9 cellular contexts compared by ENCODE assay signal in the genomic region with DNA sequence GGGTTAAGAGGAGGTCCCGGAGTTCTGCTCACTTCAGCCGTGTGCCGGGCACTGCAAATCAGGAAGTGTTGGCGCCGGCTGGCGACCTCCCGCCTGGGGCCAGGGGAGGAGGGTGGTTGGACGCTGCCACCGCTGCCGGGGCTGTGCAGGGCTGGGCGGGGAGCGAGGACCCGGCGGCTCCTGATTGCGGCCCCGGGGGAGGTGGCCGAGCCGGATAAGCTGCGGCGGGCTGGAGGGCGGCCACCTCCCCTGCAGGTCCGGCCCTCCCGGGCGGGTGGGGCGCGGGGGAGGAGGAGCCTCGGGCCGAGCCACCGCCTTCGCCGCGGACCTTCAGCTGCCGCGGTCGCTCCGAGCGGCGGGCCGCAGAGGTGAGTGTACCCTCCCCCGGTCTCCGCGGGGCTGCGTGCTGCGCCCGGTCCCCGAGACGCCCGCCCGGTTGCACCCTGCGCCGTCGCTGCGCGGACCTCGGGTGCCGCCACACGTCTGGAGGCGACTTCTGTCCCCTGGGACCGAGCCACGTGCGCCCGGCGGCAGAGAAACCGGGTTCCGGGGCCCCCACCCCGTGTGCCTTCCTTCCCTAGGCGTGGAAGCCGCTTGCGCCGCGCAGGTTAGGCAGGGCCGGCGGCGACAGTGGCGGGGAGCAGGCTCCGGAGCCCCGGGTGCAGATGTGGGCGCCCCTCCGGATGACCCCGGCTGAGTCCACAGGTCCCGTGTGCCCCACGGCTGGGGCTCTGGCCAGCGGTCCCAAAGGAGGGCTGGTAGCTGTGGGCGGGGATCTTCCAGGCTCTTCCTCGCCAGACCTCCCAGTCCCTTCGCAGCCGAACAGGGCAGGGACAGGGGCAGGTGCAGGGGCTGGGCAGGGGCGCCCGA. TPM values are rescaled to one million over a fixed set of nuclear protein-coding genes. Genes with fewer than 3 reads are reported as not detected.
DNase-seq lines count a peak whose midpoint lies in the region; ATAC-seq, FAIRE-seq and TF ChIP-seq lines count a peak whose summit lies in the region.
"Had no signal": no experiment of that assay in that cellular context is flagged by ENCODE, and none has a peak within 500 bp of the region (broad histone marks: within the 10 kb centered on the region; RNA-seq: fewer than 3 reads in every experiment).

A gene with protein sequence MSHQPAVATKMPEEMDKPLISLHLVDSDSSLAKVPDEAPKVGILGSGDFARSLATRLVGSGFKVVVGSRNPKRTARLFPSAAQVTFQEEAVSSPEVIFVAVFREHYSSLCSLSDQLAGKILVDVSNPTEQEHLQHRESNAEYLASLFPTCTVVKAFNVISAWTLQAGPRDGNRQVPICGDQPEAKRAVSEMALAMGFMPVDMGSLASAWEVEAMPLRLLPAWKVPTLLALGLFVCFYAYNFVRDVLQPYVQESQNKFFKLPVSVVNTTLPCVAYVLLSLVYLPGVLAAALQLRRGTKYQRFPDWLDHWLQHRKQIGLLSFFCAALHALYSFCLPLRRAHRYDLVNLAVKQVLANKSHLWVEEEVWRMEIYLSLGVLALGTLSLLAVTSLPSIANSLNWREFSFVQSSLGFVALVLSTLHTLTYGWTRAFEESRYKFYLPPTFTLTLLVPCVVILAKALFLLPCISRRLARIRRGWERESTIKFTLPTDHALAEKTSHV (plus strand): TSS at position 314 of the 870 bp plus-strand sequence. CDS start 7,179 bp downstream, outside the sequence.

- peaks cover 0 to 4% (median 0%) of the 10 kb centered on the region in 5 experiments for H3K9me3 Mint-ChIP-seq in brain

- no peak for FAIRE-seq in GM19239 (lab: Jason Lieb, UNC)
- FAIRE-seq: endometrium had no signal

- intact Hi-C loops in gastrocnemius medialis (cut with DNase I; ENCODE audit: low total_unique reads), result loop anchor here (2.0 to 5.0 kb wide), 3 partner anchors 17 to 89 kb away; no protein-coding TSS in a partner anchor

- no peak for TF ChIP-seq CTCF in brain (conservative IDR thresholded peaks at IDR 0.05)
- TF ChIP-seq CTCF in gastrocnemius medialis (IDR thresholded peaks at IDR 0.05 in 4 of 5, conservative IDR thresholded peaks at IDR 0.05 in 1 of 5), result no peak

- H3K27me3 ChIP-seq in gastrocnemius medialis, result no peaks in the 10 kb centered on the region

- H3K4me3 ChIP-seq in iPS-18c (ENCODE audit: insufficient read depth, low read depth, low read length), result peak within 1 kb of the TSS; percentile 68
- H3K4me3 ChIP-seq in gastrocnemius medialis, result peak within 1 kb of the TSS; percentile 77 to 88 (median 88)

- no peak within 1 kb of the TSS for H3K27ac Mint-ChIP-seq in brain

- H3K9me3 ChIP-seq in iPS-18c (ENCODE audit: control insufficient read depth, insufficient read depth, low read length), result no peaks in the 10 kb centered on the region
- no peaks in the 10 kb centered on the region for H3K9me3 ChIP-seq in gastrocnemius medialis

- H3K27me3 Mint-ChIP-seq in brain, result peaks cover 63% of the 10 kb centered on the region

- H3K4me3 Mint-ChIP-seq in brain, result peak within 1 kb of the TSS; percentile 22 to 67 (median 53)

- peak; percentile 90 to 94 for TF ChIP-seq POLR2A in gastrocnemius medialis (IDR thresholded peaks at IDR 0.05)

- H3K4me1 ChIP-seq in gastrocnemius medialis, result peaks cover 28 to 29% of the 10 kb centered on the region in 2 donors

- peak within 1 kb of the TSS; percentile 92 to 98 (median 96) for H3K27ac ChIP-seq in gastrocnemius medialis

- in situ Hi-C loops in gastrocnemius medialis (cut with MboI; ENCODE audit: low sequenced_read_pairs in 4 of 4), result no loop called here

- H3K4me1 Mint-ChIP-seq in brain, result peaks cover 9% of the 10 kb centered on the region

- no peaks in the 10 kb centered on the region for H3K36me3 Mint-ChIP-seq in brain

- DNase-seq in DMS53 (lab: John Stamatoyannopoulos, UW), result peak; percentile 94
- DNase-seq in GM19239 (ENCODE audit: insufficient read length, low spot score), result peak; percentile 79
- DNase-seq in NCI-H82 (lab: John Stamatoyannopoulos, UW), result peak; percentile 87
- peak; percentile 62 to 81 for DNase-seq in gastrocnemius medialis
- no peak for DNase-seq in stimulated activated CD4-positive, alpha-beta T cell treated with anti-CD3 and anti-CD28 coated beads, Interleukin-4, amount 100 ng/mL, for 4 hours

- no peaks in the 10 kb centered on the region for H3K36me3 ChIP-seq in gastrocnemius medialis

- peak; percentile 76 for ATAC-seq in HG03139 (IDR thresholded peaks at IDR 0.05; ENCODE audit: unreplicated experiment)
- ATAC-seq in gastrocnemius medialis, result peak; percentile 71 to 72

RNA-seq across cellular contexts. Expression of the gene that starts here (rescaled TPM):
- 10.9 TPM for polyA plus RNA-seq in brain (ENCODE audit: insufficient read depth, low read depth, low replicate concordance)
- total RNA-seq in gastrocnemius medialis, result 10 to 100 TPM; 10.1 to 21.7 (median 10.6) TPM

Comparison
In these comparisons a context has a peak if more than half of its experiments do, and no peak if none do; other contexts are left out.
1. DNase-seq: peak in DMS53 (single experiment), GM19239 (single experiment), NCI-H82 (single experiment) and gastrocnemius medialis (2 of 2); none in stimulated activated CD4-positive, alpha-beta T cell treated with anti-CD3 and anti-CD28 coated beads, Interleukin-4, amount 100 ng/mL, for 4 hours (0 of 2).